In genomic region chr2:157996799-157997198, GRCh38 we compare ENCODE assay signal across 27 cellular contexts.
"Had no signal": no experiment of that assay in that cellular context is flagged by ENCODE, and none has a peak within 500 bp of the region (broad histone marks: within the 10 kb centered on the region; RNA-seq: fewer than 3 reads in every experiment).

No MANE protein-coding gene starts in this region.

- H3K4me3 ChIP-seq: stomach, suprapubic skin, testis, thoracic aorta, thyroid gland, tibial artery, tibial nerve, transverse colon, upper lobe of left lung, upper lobe of right lung, uterus, vagina had no signal

- H3K27ac ChIP-seq: stomach, suprapubic skin, testis, thoracic aorta, thyroid gland, tibial artery, tibial nerve, transverse colon, upper lobe of left lung, upper lobe of right lung, uterus, vagina had no signal

- H3K27me3 ChIP-seq: stomach, suprapubic skin, testis, thyroid gland, tibial artery, tibial nerve, transverse colon, upper lobe of left lung, upper lobe of right lung, uterus, vagina had no signal

- H3K4me1 ChIP-seq: stomach, testis, thyroid gland, tibial artery, tibial nerve, transverse colon, upper lobe of left lung, upper lobe of right lung, uterus, vagina had no signal

- FAIRE-seq: urothelium cell line had no signal

- ATAC-seq: stimulated activated effector memory CD8-positive, alpha-beta T cell treated with anti-CD3 and anti-CD28 coated beads, Interleukin-12 subunit alpha, Interleukin-12 subunit beta, amount 100 ng/mL, for 72 hours; stimulated activated memory B cell treated with anti-CD40 and anti-IgM and Interleukin-4, amounts not matched to agents 10 μg/mL and 1 μg/mL and 100 μg/mL, for 72 hours; stimulated activated naive B cell treated with anti-CD40 and anti-IgM and Interleukin-4, amounts not matched to agents 10 μg/mL and 1 μg/mL and 100 μg/mL, for 72 hours; stimulated activated naive CD8-positive, alpha-beta T cell treated with anti-CD3 and anti-CD28 coated beads, Interleukin-15, amount 100 ng/mL, for 72 hours; stimulated activated naive CD8-positive, alpha-beta T cell treated with anti-CD3 and anti-CD28 coated beads, Interleukin-15, Interleukin-2, amounts not matched to agents 100 U/mL and 50 U/mL, for 24 hours; upper lobe of right lung had no signal

- H3K36me3 ChIP-seq: stomach, suprapubic skin, thoracic aorta, thyroid gland, tibial artery, tibial nerve, transverse colon, upper lobe of left lung, upper lobe of right lung, uterus, vagina had no signal

- H3K9me3 ChIP-seq: stomach, suprapubic skin, testis, thoracic aorta, thyroid gland, tibial artery, tibial nerve, transverse colon, upper lobe of left lung, upper lobe of right lung, uterus, vagina had no signal

- DNase-seq: stimulated activated CD4-positive, alpha-beta T cell treated with anti-CD3 and anti-CD28 coated beads, Interleukin-2, amount 100 ng/mL, for 48 hours; stimulated activated CD4-positive, alpha-beta T cell treated with anti-CD3 and anti-CD28 coated beads, Interleukin-4, amount 100 ng/mL, for 1 hour; stimulated activated CD4-positive, alpha-beta T cell treated with anti-CD3 and anti-CD28 coated beads, Interleukin-4, amount 100 ng/mL, for 24 hours; stimulated activated CD4-positive, alpha-beta T cell treated with anti-CD3 and anti-CD28 coated beads, Interleukin-4, amount 100 ng/mL, for 4 hours; stimulated activated CD8-positive, alpha-beta memory T cell treated with anti-CD3 and anti-CD28 coated beads, Interleukin-4, amount 100 ng/mL, for 48 hours; stimulated activated naive B cell treated with anti-CD40 and anti-IgM and Interleukin-4, amounts not matched to agents 10 μg/mL and 1 μg/mL and 100 μg/mL, for 72 hours; stimulated activated naive CD4-positive, alpha-beta T cell; stimulated activated naive CD4-positive, alpha-beta T cell treated with Interleukin-2 at 50 U/mL for 16 hours; stimulated activated naive CD8-positive, alpha-beta T cell treated with anti-CD3 and anti-CD28 coated beads, Interleukin-15, amount 100 ng/mL, for 72 hours; stimulated activated naive CD8-positive, alpha-beta T cell treated with anti-CD3 and anti-CD28 coated beads, Interleukin-15, Interleukin-2, amounts not matched to agents 100 U/mL and 50 U/mL, for 24 hours; stomach; substantia nigra; testis; thyroid gland; tibial artery; transverse colon; trophoblast cell; upper lobe of left lung; upper lobe of right lung; uterus had no signal
